Comparison of ENCODE assay signal across 8 cellular contexts in the genomic region with DNA sequence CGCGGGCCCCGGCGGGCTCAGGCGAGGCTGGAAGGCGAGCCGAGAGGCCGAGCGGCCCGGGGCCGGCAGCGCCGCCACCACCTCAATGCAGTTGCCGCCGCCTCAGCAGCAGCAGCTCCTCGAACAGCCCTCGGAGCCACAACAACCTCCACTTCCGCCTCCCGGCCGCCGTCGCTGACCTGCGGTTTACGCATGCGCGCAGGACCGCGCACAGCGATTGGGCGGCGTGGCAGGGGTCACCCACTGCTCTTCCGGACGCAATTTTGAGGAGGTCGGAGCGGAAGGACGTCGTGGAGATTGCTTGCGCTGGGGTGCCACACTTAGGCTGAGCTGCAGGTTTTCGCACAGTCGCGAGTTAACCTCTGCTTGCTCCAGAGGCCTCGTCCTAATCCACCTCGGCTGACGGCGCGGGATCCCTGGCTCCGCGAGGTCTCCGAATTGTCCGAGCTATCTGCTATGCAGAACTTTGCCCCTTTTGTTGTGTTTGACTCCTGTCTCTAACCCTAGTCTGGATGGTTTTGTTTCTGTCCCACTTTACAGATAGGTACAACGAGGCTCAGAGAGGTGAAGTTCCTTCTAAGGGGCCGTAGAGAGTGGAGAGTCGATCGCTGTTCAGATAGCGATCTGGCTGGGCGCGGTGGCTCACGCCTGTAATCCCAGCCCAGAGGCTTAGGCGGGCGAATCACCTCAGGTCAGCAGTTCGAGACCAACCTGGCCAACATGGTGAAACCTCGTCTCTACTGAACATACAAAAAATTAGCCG. TPM values are rescaled to one million over a fixed set of nuclear protein-coding genes. Genes with fewer than 3 reads are reported as not detected.
DNase-seq lines count a peak whose midpoint lies in the region; ATAC-seq and TF ChIP-seq lines count a peak whose summit lies in the region.

ACAD10 (plus strand) TSS at position 243 of the 763 bp plus-strand sequence. CDS start 6,657 bp downstream, outside the sequence.
BRAP (minus strand) TSS at position 146 of the 763 bp plus-strand sequence. CDS start 164 bp downstream, outside the sequence.

- peaks cover 11% of the 10 kb centered on the region for H3K36me3 Mint-ChIP-seq in natural killer cell

- H3K4me1 Mint-ChIP-seq in natural killer cell: peaks cover 35 to 48% of the 10 kb centered on the region in 2 donors

- no peaks in the 10 kb centered on the region for H3K9me3 Mint-ChIP-seq in natural killer cell

- no peaks in the 10 kb centered on the region for H3K27me3 ChIP-seq in H7 (ENCODE audit: control insufficient read depth, insufficient read depth, low read length)

- H3K36me3 ChIP-seq in H7 (replicated peaks; ENCODE audit: control insufficient read depth, insufficient read depth, low read length): peaks cover 10% of the 10 kb centered on the region

- no peak for TF ChIP-seq CTCF in natural killer cell (IDR thresholded peaks at IDR 0.05)

- H3K27me3 Mint-ChIP-seq in natural killer cell (ENCODE audit: low read depth in 2 of 2): no peaks in the 10 kb centered on the region

- H3K4me3 ChIP-seq in H7 (ENCODE audit: insufficient read depth, low read depth, low read length): peak within 1 kb of the TSS; percentile 97

- DNase-seq in ELR (ENCODE audit: low read depth) (peak; percentile 95), H7 (peak; percentile 98), M059J (ENCODE audit: low read depth) (peak; percentile 91), fibroblast of peridontal ligament (ENCODE audit: extremely low read depth) (peak; percentile 91), natural killer cell (peak; percentile 97)
- DNase-seq in activated T-helper 9 cell treated with anti-CD3 and anti-CD28 coated beads, Interleukin-2, amount 50 U/mL, for 16 hours (ENCODE audit: low read depth): peak; percentile 87
- DNase-seq in stimulated activated naive CD4-positive, alpha-beta T cell (lab: John Stamatoyannopoulos, UW): peak; percentile 86 to 93 (median 89)

- intact Hi-C loops in natural killer cell (cut with micrococcal nuclease): loop anchor here (2.0 kb wide), 2 partner anchors 87 to 127 kb away; partner anchors contain the start of gene ATXN2

- H3K27ac Mint-ChIP-seq in natural killer cell: peak within 1 kb of the TSS; percentile 91 to 96

- peak within 1 kb of the TSS; percentile 92 for H3K4me3 Mint-ChIP-seq in natural killer cell

- TF ChIP-seq POLR2A in Raji (IDR thresholded peaks at IDR 0.05; ENCODE audit: insufficient read depth, low read depth, low read length): peak; percentile 99

- peak; percentile 94 to 95 (median 95) for ATAC-seq in natural killer cell

RNA-seq across cellular contexts. Expression of gene ACAD10, which starts in this region (rescaled TPM):
- 20.7 and 24.5 TPM in 2 replicates for total RNA-seq in H7 (2014; rRNA removed; shearing (Covaris generic))
- 4.0 and 4.7 TPM in 2 replicates for total RNA-seq in M059J (2014; rRNA removed; shearing (Covaris generic))
- 10 to 100 TPM; 19.0 to 29.0 (median 27.0) TPM for total RNA-seq in natural killer cell

RNA-seq across cellular contexts. Expression of gene BRAP, which starts in this region (rescaled TPM):
- total RNA-seq in H7 (2014; rRNA removed; shearing (Covaris generic)): 15.6 and 20.4 TPM in 2 replicates
- 17.7 and 18.6 TPM in 2 replicates for total RNA-seq in M059J (2014; rRNA removed; shearing (Covaris generic))
- total RNA-seq in natural killer cell: 10 to 100 TPM; 24.6 to 28.8 (median 27.8) TPM

Comparison
In these comparisons a context has a peak if more than half of its experiments do, and no peak if none do; other contexts are left out.
1. Peak in every context shown above with its lines: DNase-seq, ATAC-seq and H3K4me3 ChIP-seq.